Comparison of ENCODE assay signal across 1 cellular context in genomic region chr4:150315175-150315574, GRCh38.
TF ChIP-seq lines count a peak whose summit lies in the region.

No MANE protein-coding gene starts in this region.

TF ChIP-seq in K562, 482 proteins besides CTCF, POLR2A, EP300 and RAD21 (continued from another document and continues in another):
- no peak for TF ChIP-seq THRA (IDR thresholded peaks at IDR 0.05)
- TF ChIP-seq ZNF695 (CRISPR knock-in tag; IDR thresholded peaks at IDR 0.05), result no peak
- no peak for TF ChIP-seq ZNF24 (IDR thresholded peaks at IDR 0.05)
- no peak for TF ChIP-seq KDM2B (CRISPR knock-in tag; IDR thresholded peaks at IDR 0.05)
- TF ChIP-seq TAF1 (IDR thresholded peaks at IDR 0.05; ENCODE audit: control insufficient read depth, extremely low read depth, insufficient read depth, low read length, severe bottlenecking), result no peak
- no peak for TF ChIP-seq TRIM28 (IDR thresholded peaks at IDR 0.05)
- TF ChIP-seq, protein P1, sequence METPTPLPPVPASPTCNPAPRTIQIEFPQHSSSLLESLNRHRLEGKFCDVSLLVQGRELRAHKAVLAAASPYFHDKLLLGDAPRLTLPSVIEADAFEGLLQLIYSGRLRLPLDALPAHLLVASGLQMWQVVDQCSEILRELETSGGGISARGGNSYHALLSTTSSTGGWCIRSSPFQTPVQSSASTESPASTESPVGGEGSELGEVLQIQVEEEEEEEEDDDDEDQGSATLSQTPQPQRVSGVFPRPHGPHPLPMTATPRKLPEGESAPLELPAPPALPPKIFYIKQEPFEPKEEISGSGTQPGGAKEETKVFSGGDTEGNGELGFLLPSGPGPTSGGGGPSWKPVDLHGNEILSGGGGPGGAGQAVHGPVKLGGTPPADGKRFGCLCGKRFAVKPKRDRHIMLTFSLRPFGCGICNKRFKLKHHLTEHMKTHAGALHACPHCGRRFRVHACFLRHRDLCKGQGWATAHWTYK (CRISPR knock-in tag; IDR thresholded peaks at IDR 0.05), result peak; percentile 39; the same call in 1 of the 2 replicates
- TF ChIP-seq E2F6 (IDR thresholded peaks at IDR 0.05; ENCODE audit: borderline replicate concordance in 1 of 2, extremely low read depth in 1 of 2, insufficient read depth in 1 of 2, insufficient read length in 1 of 2, low read depth in 1 of 2, low read length in 1 of 2, poor library complexity in 1 of 2, severe bottlenecking in 1 of 2), result no peak
- TF ChIP-seq ZNF263 (CRISPR knock-in tag; IDR thresholded peaks at IDR 0.05; ENCODE audit: borderline replicate concordance), result no peak
- no peak for TF ChIP-seq ZNF436 (CRISPR knock-in tag; IDR thresholded peaks at IDR 0.05)
- TF ChIP-seq ZNF398 (CRISPR knock-in tag; IDR thresholded peaks at IDR 0.05), result no peak
- TF ChIP-seq, protein P2, sequence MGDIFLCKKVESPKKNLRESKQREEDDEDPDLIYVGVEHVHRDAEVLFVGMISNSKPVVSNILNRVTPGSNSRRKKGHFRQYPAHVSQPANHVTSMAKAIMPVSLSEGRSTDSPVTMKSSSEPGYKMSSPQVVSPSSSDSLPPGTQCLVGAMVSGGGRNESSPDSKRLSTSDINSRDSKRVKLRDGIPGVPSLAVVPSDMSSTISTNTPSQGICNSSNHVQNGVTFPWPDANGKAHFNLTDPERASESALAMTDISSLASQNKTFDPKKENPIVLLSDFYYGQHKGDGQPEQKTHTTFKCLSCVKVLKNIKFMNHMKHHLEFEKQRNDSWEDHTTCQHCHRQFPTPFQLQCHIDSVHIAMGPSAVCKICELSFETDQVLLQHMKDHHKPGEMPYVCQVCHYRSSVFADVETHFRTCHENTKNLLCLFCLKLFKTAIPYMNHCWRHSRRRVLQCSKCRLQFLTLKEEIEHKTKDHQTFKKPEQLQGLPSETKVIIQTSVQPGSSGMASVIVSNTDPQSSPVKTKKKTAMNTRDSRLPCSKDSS (IDR thresholded peaks at IDR 0.05; ENCODE audit: low read depth, partially characterized antibody), result no peak
- TF ChIP-seq PHTF2 (CRISPR knock-in tag; IDR thresholded peaks at IDR 0.05), result no peak
- no peak for TF ChIP-seq U2AF1 (optimal IDR thresholded peaks at IDR 0.05; ENCODE audit: low read depth, low read length)
- no peak for TF ChIP-seq JUND (IDR thresholded peaks at IDR 0.05; ENCODE audit: borderline replicate concordance, low read depth, low read length)
- 0 out of 3 replicates have a peak, but pooled peaks have one; percentile 6 for TF ChIP-seq JUND (tag; IDR thresholded peaks at IDR 0.05; ENCODE audit: borderline replicate concordance, low read depth, low read length)
- TF ChIP-seq, protein P3, sequence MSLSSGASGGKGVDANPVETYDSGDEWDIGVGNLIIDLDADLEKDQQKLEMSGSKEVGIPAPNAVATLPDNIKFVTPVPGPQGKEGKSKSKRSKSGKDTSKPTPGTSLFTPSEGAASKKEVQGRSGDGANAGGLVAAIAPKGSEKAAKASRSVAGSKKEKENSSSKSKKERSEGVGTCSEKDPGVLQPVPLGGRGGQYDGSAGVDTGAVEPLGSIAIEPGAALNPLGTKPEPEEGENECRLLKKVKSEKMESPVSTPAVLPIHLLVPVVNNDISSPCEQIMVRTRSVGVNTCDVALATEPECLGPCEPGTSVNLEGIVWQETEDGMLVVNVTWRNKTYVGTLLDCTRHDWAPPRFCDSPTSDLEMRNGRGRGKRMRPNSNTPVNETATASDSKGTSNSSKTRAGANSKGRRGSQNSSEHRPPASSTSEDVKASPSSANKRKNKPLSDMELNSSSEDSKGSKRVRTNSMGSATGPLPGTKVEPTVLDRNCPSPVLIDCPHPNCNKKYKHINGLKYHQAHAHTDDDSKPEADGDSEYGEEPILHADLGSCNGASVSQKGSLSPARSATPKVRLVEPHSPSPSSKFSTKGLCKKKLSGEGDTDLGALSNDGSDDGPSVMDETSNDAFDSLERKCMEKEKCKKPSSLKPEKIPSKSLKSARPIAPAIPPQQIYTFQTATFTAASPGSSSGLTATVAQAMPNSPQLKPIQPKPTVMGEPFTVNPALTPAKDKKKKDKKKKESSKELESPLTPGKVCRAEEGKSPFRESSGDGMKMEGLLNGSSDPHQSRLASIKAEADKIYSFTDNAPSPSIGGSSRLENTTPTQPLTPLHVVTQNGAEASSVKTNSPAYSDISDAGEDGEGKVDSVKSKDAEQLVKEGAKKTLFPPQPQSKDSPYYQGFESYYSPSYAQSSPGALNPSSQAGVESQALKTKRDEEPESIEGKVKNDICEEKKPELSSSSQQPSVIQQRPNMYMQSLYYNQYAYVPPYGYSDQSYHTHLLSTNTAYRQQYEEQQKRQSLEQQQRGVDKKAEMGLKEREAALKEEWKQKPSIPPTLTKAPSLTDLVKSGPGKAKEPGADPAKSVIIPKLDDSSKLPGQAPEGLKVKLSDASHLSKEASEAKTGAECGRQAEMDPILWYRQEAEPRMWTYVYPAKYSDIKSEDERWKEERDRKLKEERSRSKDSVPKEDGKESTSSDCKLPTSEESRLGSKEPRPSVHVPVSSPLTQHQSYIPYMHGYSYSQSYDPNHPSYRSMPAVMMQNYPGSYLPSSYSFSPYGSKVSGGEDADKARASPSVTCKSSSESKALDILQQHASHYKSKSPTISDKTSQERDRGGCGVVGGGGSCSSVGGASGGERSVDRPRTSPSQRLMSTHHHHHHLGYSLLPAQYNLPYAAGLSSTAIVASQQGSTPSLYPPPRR (CRISPR knock-in tag; IDR thresholded peaks at IDR 0.05; ENCODE audit: borderline replicate concordance), result no peak
- TF ChIP-seq MTA1 (IDR thresholded peaks at IDR 0.05; ENCODE audit: borderline replicate concordance), result no peak
- no peak for TF ChIP-seq SLC30A9 (CRISPR knock-in tag; IDR thresholded peaks at IDR 0.05)
- no peak for TF ChIP-seq ZBTB43 (CRISPR knock-in tag; IDR thresholded peaks at IDR 0.05)
- TF ChIP-seq ZNF445 (CRISPR knock-in tag; IDR thresholded peaks at IDR 0.05; ENCODE audit: low read depth), result no peak
- no peak for TF ChIP-seq SNIP1 (IDR thresholded peaks at IDR 0.05; ENCODE audit: low read depth)
- no peak for TF ChIP-seq ATF2 (CRISPR knock-in tag; IDR thresholded peaks at IDR 0.05)
- no peak for TF ChIP-seq BDP1 (IDR thresholded peaks at IDR 0.05; ENCODE audit: insufficient read depth, insufficient read length)
- no peak for TF ChIP-seq KLF10 (CRISPR knock-in tag; IDR thresholded peaks at IDR 0.05)
- no peak for TF ChIP-seq SNRNP70 (optimal IDR thresholded peaks at IDR 0.05; ENCODE audit: low read depth, low read length)
- no peak for TF ChIP-seq HMGN3 (IDR thresholded peaks at IDR 0.05; ENCODE audit: borderline replicate concordance, extremely low read depth, insufficient read length, low read depth, low read length)
- TF ChIP-seq HMG20A (CRISPR knock-in tag; conservative IDR thresholded peaks at IDR 0.05), result no peak
- no peak for TF ChIP-seq LARP7 (IDR thresholded peaks at IDR 0.05)
- TF ChIP-seq MTA2 (IDR thresholded peaks at IDR 0.05; ENCODE audit: low read depth), result no peak
- no peak for TF ChIP-seq ZNF282 (CRISPR knock-in tag; IDR thresholded peaks at IDR 0.05)
- TF ChIP-seq, protein P4, sequence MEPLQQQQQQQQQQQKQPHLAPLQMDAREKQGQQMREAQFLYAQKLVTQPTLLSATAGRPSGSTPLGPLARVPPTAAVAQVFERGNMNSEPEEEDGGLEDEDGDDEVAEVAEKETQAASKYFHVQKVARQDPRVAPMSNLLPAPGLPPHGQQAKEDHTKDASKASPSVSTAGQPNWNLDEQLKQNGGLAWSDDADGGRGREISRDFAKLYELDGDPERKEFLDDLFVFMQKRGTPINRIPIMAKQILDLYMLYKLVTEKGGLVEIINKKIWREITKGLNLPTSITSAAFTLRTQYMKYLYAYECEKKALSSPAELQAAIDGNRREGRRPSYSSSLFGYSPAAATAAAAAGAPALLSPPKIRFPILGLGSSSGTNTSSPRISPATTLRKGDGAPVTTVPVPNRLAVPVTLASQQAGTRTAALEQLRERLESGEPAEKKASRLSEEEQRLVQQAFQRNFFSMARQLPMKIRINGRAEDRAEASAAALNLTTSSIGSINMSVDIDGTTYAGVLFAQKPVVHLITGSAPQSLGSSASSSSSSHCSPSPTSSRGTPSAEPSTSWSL (CRISPR knock-in tag; IDR thresholded peaks at IDR 0.05; ENCODE audit: borderline replicate concordance), result peak; percentile 40; the same call in 1 of the 2 replicates
- TF ChIP-seq SMAD3 (CRISPR knock-in tag; conservative IDR thresholded peaks at IDR 0.05), result no peak
- no peak for TF ChIP-seq RNF219 (CRISPR knock-in tag; IDR thresholded peaks at IDR 0.05)
- no peak for TF ChIP-seq ESRRA (IDR thresholded peaks at IDR 0.05; ENCODE audit: borderline replicate concordance, low read depth)
- TF ChIP-seq KLF13 (tag; IDR thresholded peaks at IDR 0.05; ENCODE audit: borderline replicate concordance, low read depth), result no peak
- TF ChIP-seq ZKSCAN8 (CRISPR knock-in tag; IDR thresholded peaks at IDR 0.05), result no peak
- no peak for TF ChIP-seq SMARCC2 (IDR thresholded peaks at IDR 0.05; ENCODE audit: low read depth)
- no peak; the same call in 1 of the 2 replicates for TF ChIP-seq ZNF668 (CRISPR knock-in tag; IDR thresholded peaks at IDR 0.05)
- no peak for TF ChIP-seq NR2C2 (CRISPR knock-in tag; IDR thresholded peaks at IDR 0.05)
- TF ChIP-seq NR2C2 (tag; IDR thresholded peaks at IDR 0.05), result 0 out of 2 replicates have a peak, but pooled peaks have one; percentile 20
- TF ChIP-seq MYC (IDR thresholded peaks at IDR 0.05; ENCODE audit: low read depth, low read length), result no peak
- peak; percentile 19; the same call in 1 of the 2 replicates for TF ChIP-seq MYC (CRISPR knock-in tag; IDR thresholded peaks at IDR 0.05; ENCODE audit: borderline replicate concordance, low read depth)
- no peak for TF ChIP-seq MCM3 (IDR thresholded peaks at IDR 0.05)
